Comparison of ENCODE assay signal across 22 cellular contexts in genomic region chr12:101599311-101599710, GRCh38. TPM values are rescaled to one million over a fixed set of nuclear protein-coding genes. Genes with fewer than 3 reads are reported as not detected.
"Had no signal": no experiment of that assay in that cellular context is flagged by ENCODE, and none has a peak within 500 bp of the region (broad histone marks: within the 10 kb centered on the region; RNA-seq: fewer than 3 reads in every experiment).

No MANE protein-coding gene starts in this region.

- DNase-seq: activated CD4-positive, alpha-beta T cell treated with anti-CD3 and anti-CD28 coated beads, Interleukin-2, amount 10 ng/mL, durations not matched to agents 24 days and 14 days; activated CD4-positive, CD25-positive, alpha-beta regulatory T cell; activated CD8-positive, alpha-beta T cell treated with anti-CD3 and anti-CD28 coated beads for 36 hours; activated naive CD4-positive, alpha-beta T cell treated with anti-CD3 and anti-CD28 coated beads, Interleukin-2, amount 10 ng/mL, durations not matched to agents 7 days and 5 days; activated T-cell treated with anti-CD3 and anti-CD28 coated beads, Interleukin-2, amount 50 U/mL, for 24 hours; effector CD4-positive, alpha-beta T cell; heart left ventricle; immature natural killer cell; kidney glomerular epithelial cell; mesenchymal stem cell; natural killer cell; ovary; sigmoid colon; spleen; stimulated activated CD4-positive, alpha-beta T cell treated with anti-CD3 and anti-CD28 coated beads, Interleukin-4, amount 100 ng/mL, for 4 hours; T-helper 1 cell; T-helper 9 cell had no signal

- H3K9me3 ChIP-seq: heart left ventricle, ovary, sigmoid colon, spleen had no signal

- H3K27me3 ChIP-seq: ovary, sigmoid colon, spleen had no signal

- H3K36me3 ChIP-seq: heart left ventricle, ovary, sigmoid colon, spleen had no signal

- H3K4me3 ChIP-seq: heart left ventricle, ovary, sigmoid colon, spleen had no signal

- H3K27ac Mint-ChIP-seq: activated CD4-positive, alpha-beta T cell treated with anti-CD3 and anti-CD28 coated beads, Interleukin-2, amount 10 ng/mL, durations not matched to agents 24 days and 14 days; activated CD8-positive, alpha-beta T cell treated with anti-CD3 and anti-CD28 coated beads for 36 hours; activated naive CD4-positive, alpha-beta T cell treated with anti-CD3 and anti-CD28 coated beads, Interleukin-2, amount 10 ng/mL, durations not matched to agents 7 days and 5 days; activated T-cell treated with anti-CD3 and anti-CD28 coated beads, Interleukin-2, amount 50 U/mL, for 24 hours; immature natural killer cell; natural killer cell; stimulated activated memory B cell treated with anti-CD40 and anti-IgM and Interleukin-4, amounts not matched to agents 10 μg/mL and 1 μg/mL and 100 μg/mL, for 72 hours had no signal

- FAIRE-seq: astrocyte, frontal cortex, urothelium cell line had no signal

- H3K4me1 Mint-ChIP-seq: activated naive CD4-positive, alpha-beta T cell treated with anti-CD3 and anti-CD28 coated beads, Interleukin-2, amount 10 ng/mL, durations not matched to agents 7 days and 5 days; immature natural killer cell; natural killer cell had no signal

- H3K36me3 Mint-ChIP-seq: activated naive CD4-positive, alpha-beta T cell treated with anti-CD3 and anti-CD28 coated beads, Interleukin-2, amount 10 ng/mL, durations not matched to agents 7 days and 5 days; immature natural killer cell; natural killer cell; stimulated activated memory B cell treated with anti-CD40 and anti-IgM and Interleukin-4, amounts not matched to agents 10 μg/mL and 1 μg/mL and 100 μg/mL, for 72 hours had no signal

- H3K27ac ChIP-seq: heart left ventricle, ovary, sigmoid colon, spleen had no signal

- H3K4me1 ChIP-seq: heart left ventricle, sigmoid colon, spleen had no signal

- H3K9me3 Mint-ChIP-seq: activated CD4-positive, alpha-beta T cell treated with anti-CD3 and anti-CD28 coated beads, Interleukin-2, amount 10 ng/mL, durations not matched to agents 24 days and 14 days; activated CD8-positive, alpha-beta T cell treated with anti-CD3 and anti-CD28 coated beads for 36 hours; activated naive CD4-positive, alpha-beta T cell treated with anti-CD3 and anti-CD28 coated beads, Interleukin-2, amount 10 ng/mL, durations not matched to agents 7 days and 5 days; activated T-cell treated with anti-CD3 and anti-CD28 coated beads, Interleukin-2, amount 50 U/mL, for 24 hours; immature natural killer cell; natural killer cell; stimulated activated memory B cell treated with anti-CD40 and anti-IgM and Interleukin-4, amounts not matched to agents 10 μg/mL and 1 μg/mL and 100 μg/mL, for 72 hours had no signal

- H3K4me3 Mint-ChIP-seq: activated CD4-positive, alpha-beta T cell treated with anti-CD3 and anti-CD28 coated beads, Interleukin-2, amount 10 ng/mL, durations not matched to agents 24 days and 14 days; activated CD8-positive, alpha-beta T cell treated with anti-CD3 and anti-CD28 coated beads for 36 hours; activated naive CD4-positive, alpha-beta T cell treated with anti-CD3 and anti-CD28 coated beads, Interleukin-2, amount 10 ng/mL, durations not matched to agents 7 days and 5 days; activated T-cell treated with anti-CD3 and anti-CD28 coated beads, Interleukin-2, amount 50 U/mL, for 24 hours; immature natural killer cell; natural killer cell; stimulated activated memory B cell treated with anti-CD40 and anti-IgM and Interleukin-4, amounts not matched to agents 10 μg/mL and 1 μg/mL and 100 μg/mL, for 72 hours had no signal

- H3K27me3 Mint-ChIP-seq: activated CD8-positive, alpha-beta T cell treated with anti-CD3 and anti-CD28 coated beads for 36 hours; activated T-cell treated with anti-CD3 and anti-CD28 coated beads, Interleukin-2, amount 50 U/mL, for 24 hours; stimulated activated memory B cell treated with anti-CD40 and anti-IgM and Interleukin-4, amounts not matched to agents 10 μg/mL and 1 μg/mL and 100 μg/mL, for 72 hours had no signal

- ATAC-seq: activated CD8-positive, alpha-beta T cell treated with anti-CD3 and anti-CD28 coated beads for 36 hours; heart left ventricle; natural killer cell; stimulated activated memory B cell treated with anti-CD40 and anti-IgM and Interleukin-4, amounts not matched to agents 10 μg/mL and 1 μg/mL and 100 μg/mL, for 72 hours had no signal

RNA-seq across cellular contexts. Expression of gene MYBPC1, which starts 4.5 kb away (rescaled TPM):
- total RNA-seq: activated CD4-positive, alpha-beta T cell treated with anti-CD3 and anti-CD28 coated beads, Interleukin-2, amount 10 ng/mL, durations not matched to agents 24 days and 14 days; activated CD8-positive, alpha-beta T cell treated with anti-CD3 and anti-CD28 coated beads for 36 hours; astrocyte; natural killer cell had no signal
- polyA plus RNA-seq: immature natural killer cell, liver, ovary had no signal
